In genomic region chr19:11339254-11340098, GRCh38 we compare ENCODE assay signal across 1 cellular context.
TF ChIP-seq lines count a peak whose summit lies in the region.

A gene with protein sequence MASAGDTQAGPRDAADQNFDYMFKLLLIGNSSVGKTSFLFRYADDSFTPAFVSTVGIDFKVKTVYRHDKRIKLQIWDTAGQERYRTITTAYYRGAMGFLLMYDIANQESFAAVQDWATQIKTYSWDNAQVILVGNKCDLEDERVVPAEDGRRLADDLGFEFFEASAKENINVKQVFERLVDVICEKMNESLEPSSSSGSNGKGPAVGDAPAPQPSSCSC (minus strand): TSS chr19:11339657. CDS start chr19:11337399, 2,258 bp downstream.

TF ChIP-seq in PFSK-1, 5 proteins besides CTCF, POLR2A, EP300 and RAD21 (continued from another document):
- TF ChIP-seq SIN3A (IDR thresholded peaks at IDR 0.05; ENCODE audit: borderline replicate concordance, insufficient read depth, low read length) (no peak), FOXP2 (optimal IDR thresholded peaks at IDR 0.05; ENCODE audit: borderline replicate concordance, extremely low read depth, extremely low read length, insufficient read depth) (peak; percentile 26)
